ENCODE assay signal across 8 cellular contexts in the genomic region with DNA sequence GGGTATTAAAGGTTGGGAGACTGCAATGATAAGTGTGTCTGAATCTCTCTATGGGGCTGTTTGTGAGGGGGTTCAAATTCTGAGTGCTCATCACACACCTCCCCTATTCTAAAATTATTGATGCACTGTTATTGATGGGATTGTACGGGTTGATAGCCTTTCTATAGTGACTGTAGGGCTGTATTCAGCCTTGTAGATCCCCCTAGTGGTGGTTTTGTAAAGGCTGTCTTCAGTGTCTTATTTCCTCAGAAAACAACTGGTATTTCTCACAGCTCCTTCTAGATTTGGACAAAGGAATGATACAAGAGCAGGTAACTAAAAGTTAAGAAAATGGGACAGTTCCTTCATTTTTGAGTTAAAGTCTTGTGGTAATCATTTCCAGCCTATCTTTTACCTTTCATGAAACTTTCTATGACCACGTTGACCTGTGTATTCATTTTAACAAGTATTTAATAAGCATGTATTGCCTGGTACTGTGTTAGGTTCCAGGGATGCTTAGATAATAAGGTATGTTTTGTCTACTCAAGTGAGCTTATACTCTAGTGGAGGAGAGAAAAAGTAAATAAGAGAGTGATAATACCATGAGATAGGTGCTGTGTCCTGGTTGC. TPM values are rescaled to one million over a fixed set of nuclear protein-coding genes. Genes with fewer than 3 reads are reported as not detected.
A peak's percentile ranks its signal among the peaks of the same experiment; 100 is the strongest.
DNase-seq lines count a peak whose midpoint lies in the region; ATAC-seq, FAIRE-seq and TF ChIP-seq lines count a peak whose summit lies in the region.

No MANE protein-coding gene starts in this region.

- dilution Hi-C loops in endothelial cell of umbilical vein (cut with MboI; ENCODE audit: extremely low pct_ligation_motif_present, low sequenced_read_pairs), result no loop called here

- H3K4me3 Mint-ChIP-seq in activated T-cell treated with anti-CD3 and anti-CD28 coated beads, Interleukin-2, amount 50 U/mL, for 72 hours, result no peak overlapping the region
- H3K4me3 Mint-ChIP-seq in natural killer cell, result no peak overlapping the region

- peaks cover 27% of the 10 kb centered on the region for H3K79me2 ChIP-seq in endothelial cell of umbilical vein (ENCODE audit: control insufficient read depth, insufficient read depth, low read length)

- ATAC-seq in activated T-cell treated with anti-CD3 and anti-CD28 coated beads, Interleukin-2, amount 50 U/mL, for 72 hours (replicated peaks in 1 of 2), result peak; percentile 80 to 85
- ATAC-seq in GM21737 (IDR thresholded peaks at IDR 0.05; ENCODE audit: unreplicated experiment) (peak; percentile 79), natural killer cell (peak; percentile 74 to 85 (median 84))

- CTCF ChIA-PET in endothelial cell of umbilical vein (lab: Charles Lee), result interaction anchor here (0.6 to 2.2 kb wide), 17 partner anchors 9 to 235 kb away, joined by 3 to 21 read pairs (median 5); partner anchors contain the start of genes ELAC1 and SMAD4

- TF ChIP-seq CTCF in endothelial cell of umbilical vein (IDR thresholded peaks at IDR 0.05; ENCODE audit: extremely low read depth in 1 of 2, insufficient read depth in 1 of 2, low read depth in 1 of 2, low read length in 2 of 2) (peak; percentile 64 to 71), natural killer cell (IDR thresholded peaks at IDR 0.05) (peak; percentile 89)

- DNase-seq in activated T-cell treated with anti-CD3 and anti-CD28 coated beads, Interleukin-2, amount 50 U/mL, for 72 hours, result no peak
- DNase-seq in activated T-cell treated with anti-CD3 and anti-CD28 coated beads for 4 hours (no peak), LoVo (ENCODE audit: low spot score) (peak; percentile 43), SJCRH30 (peak; percentile 8 to 59), endothelial cell of umbilical vein (ENCODE audit: low read depth, low spot score) (peak; percentile 56), natural killer cell (no peak), islet precursor cell (no peak)

- no peak overlapping the region for H3K9ac ChIP-seq in endothelial cell of umbilical vein (replicated peaks; ENCODE audit: extremely low read depth, insufficient read depth, low read length)

- no peaks in the 10 kb centered on the region for H3K9me1 ChIP-seq in endothelial cell of umbilical vein (replicated peaks; ENCODE audit: control insufficient read depth, extremely low read depth, insufficient read depth, low read length)

- intact Hi-C loops in endothelial cell of umbilical vein (cut with micrococcal nuclease) (loop anchor here (1.0 kb wide), 2 partner anchors 172 to 231 kb away; partner anchors contain the start of genes ME2 and MRO), natural killer cell (cut with micrococcal nuclease) (loop anchor here (1.0 to 10.0 kb wide), 3 partner anchors 86 to 231 kb away; partner anchors contain the start of genes ELAC1, ME2 and MRO)

- peaks cover 4 to 16% of the 10 kb centered on the region in 2 donors for H3K36me3 Mint-ChIP-seq in activated T-cell treated with anti-CD3 and anti-CD28 coated beads, Interleukin-2, amount 50 U/mL, for 72 hours (ENCODE audit: insufficient read depth in 2 of 2)
- no peaks in the 10 kb centered on the region for H3K36me3 Mint-ChIP-seq in natural killer cell

- no TSS peak for BruUV-seq in endothelial cell of umbilical vein (replicated peaks; lab: Mats Ljungman, UMichigan)

- H2AFZ ChIP-seq in endothelial cell of umbilical vein (ENCODE audit: low read depth, low read length), result no peak overlapping the region

- H3K9me3 Mint-ChIP-seq in activated T-cell treated with anti-CD3 and anti-CD28 coated beads, Interleukin-2, amount 50 U/mL, for 72 hours, result no peaks in the 10 kb centered on the region
- no peaks in the 10 kb centered on the region for H3K9me3 Mint-ChIP-seq in natural killer cell

- H3K27me3 ChIP-seq in SJCRH30 (no peaks in the 10 kb centered on the region), endothelial cell of umbilical vein (ENCODE audit: control insufficient read depth in 2 of 2, insufficient read depth in 2 of 2, low read length in 2 of 2) (no peaks in the 10 kb centered on the region)

- H3K4me1 Mint-ChIP-seq in activated T-cell treated with anti-CD3 and anti-CD28 coated beads, Interleukin-2, amount 50 U/mL, for 72 hours (ENCODE audit: low read depth), result peaks cover 24% of the 10 kb centered on the region
- peaks cover 23 to 35% of the 10 kb centered on the region in 2 donors for H3K4me1 Mint-ChIP-seq in natural killer cell

- peak overlapping the region; percentile 57 for H3K27ac Mint-ChIP-seq in activated T-cell treated with anti-CD3 and anti-CD28 coated beads, Interleukin-2, amount 50 U/mL, for 72 hours
- peak overlapping the region; percentile 69 to 81 for H3K27ac Mint-ChIP-seq in natural killer cell

- peaks cover 58% of the 10 kb centered on the region for H3K36me3 ChIP-seq in SJCRH30
- H3K36me3 ChIP-seq in endothelial cell of umbilical vein (ENCODE audit: control insufficient read depth in 2 of 2, extremely low read depth in 1 of 2, insufficient read depth in 2 of 2, low read length in 2 of 2), result peaks cover 4 to 5% of the 10 kb centered on the region in 2 experiments

- peak; percentile 73 for FAIRE-seq in endothelial cell of umbilical vein (lab: Jason Lieb, UNC)

- no peaks in the 10 kb centered on the region for H4K20me1 ChIP-seq in endothelial cell of umbilical vein (replicated peaks; ENCODE audit: control insufficient read depth, extremely low read depth, insufficient read depth, low read length)

- H3K4me1 ChIP-seq in SJCRH30, result no peaks in the 10 kb centered on the region
- no peaks in the 10 kb centered on the region for H3K4me1 ChIP-seq in endothelial cell of umbilical vein (ENCODE audit: control insufficient read depth, extremely low read depth, insufficient read depth, low read length)

- H3K4me3 ChIP-seq in SJCRH30, result no peak overlapping the region
- no peak overlapping the region for H3K4me3 ChIP-seq in endothelial cell of umbilical vein (replicated peaks in 1 of 3; ENCODE audit: insufficient read depth in 1 of 3, low read depth in 1 of 3, low read length in 3 of 3)

- TF ChIP-seq POLR2A in endothelial cell of umbilical vein (IDR thresholded peaks at IDR 0.05; ENCODE audit: low read depth, low read length), result no peak

- POLR2A ChIA-PET in endothelial cell of umbilical vein (lab: Charles Lee), result interaction anchor here (0.6 kb wide), 1 partner anchor 21 kb away, joined by 3 read pairs; the partner anchor contains the start of gene SMAD4

- H3K4me2 ChIP-seq in endothelial cell of umbilical vein (ENCODE audit: insufficient read depth, low read length), result no peak overlapping the region

- H3K27me3 Mint-ChIP-seq in activated T-cell treated with anti-CD3 and anti-CD28 coated beads, Interleukin-2, amount 50 U/mL, for 72 hours (ENCODE audit: low read depth), result no peaks in the 10 kb centered on the region
- H3K27me3 Mint-ChIP-seq in natural killer cell (ENCODE audit: low read depth in 2 of 2), result no peaks in the 10 kb centered on the region

- H3K27ac ChIP-seq in SJCRH30 (no peak overlapping the region), endothelial cell of umbilical vein (ENCODE audit: insufficient read depth, low read depth, low read length) (no peak overlapping the region)

- H3K9me3 ChIP-seq in SJCRH30 (replicated peaks), result no peaks in the 10 kb centered on the region
- H3K9me3 ChIP-seq in endothelial cell of umbilical vein (replicated peaks; ENCODE audit: control insufficient read depth, insufficient read depth, low read length), result no peaks in the 10 kb centered on the region

TF ChIP-seq in endothelial cell of umbilical vein, 7 proteins besides CTCF, POLR2A, EP300 and RAD21:
- no peak for TF ChIP-seq EZH2 (IDR thresholded peaks at IDR 0.05; ENCODE audit: borderline replicate concordance, low read depth, low read length, severe bottlenecking)
- TF ChIP-seq MYC (IDR thresholded peaks at IDR 0.05; ENCODE audit: low read depth, low read length), result no peak
- no peak for TF ChIP-seq JUN (IDR thresholded peaks at IDR 0.05; ENCODE audit: borderline replicate concordance, insufficient read depth, insufficient read length, low read depth)
- no peak for TF ChIP-seq MAX (IDR thresholded peaks at IDR 0.05; ENCODE audit: insufficient read depth, insufficient read length)
- no peak for TF ChIP-seq POLR2AphosphoS5 (IDR thresholded peaks at IDR 0.05; ENCODE audit: insufficient read depth, low read depth, low read length)
- no peak for TF ChIP-seq GATA2 (IDR thresholded peaks at IDR 0.05; ENCODE audit: insufficient read depth, insufficient read length, low read depth, low read length)
- TF ChIP-seq FOS (IDR thresholded peaks at IDR 0.05; ENCODE audit: borderline replicate concordance, insufficient read depth, low read length), result no peak
TF ChIP-seq in endothelial cell of umbilical vein: peak in this region for 0.

RNA-seq across cellular contexts. Expression of gene SMAD4, which starts 21.2 kb away (rescaled TPM):
- total RNA-seq in activated T-cell treated with anti-CD3 and anti-CD28 coated beads, Interleukin-2, amount 50 U/mL, for 72 hours, result 10 to 100 TPM; 84.7 to 97.0 TPM
- total RNA-seq in SJCRH30 (2014; rRNA removed; shearing (Covaris generic)), result 97.2 and 108 TPM in 2 replicates
- total RNA-seq in endothelial cell of umbilical vein (79.3 and 82.8 TPM in 2 replicates), natural killer cell (10 to 100 TPM; 63.4 to 92.7 (median 73.8) TPM)
- 63.5 and 65.9 TPM in 2 replicates for polyA plus RNA-seq in endothelial cell of umbilical vein
- 51.6 and 66.6 TPM in 2 replicates for polyA plus RNA-seq in endothelial cell of umbilical vein (2011; cell fraction: cytosol; rRNA removed)
- 49.7 and 65.1 TPM in 2 replicates for polyA plus RNA-seq in endothelial cell of umbilical vein (2011; cell fraction: nucleus; rRNA removed)
- 49.2 and 64.4 TPM in 2 replicates for polyA plus RNA-seq in endothelial cell of umbilical vein (2012)
- 170 and 181 TPM in 2 replicates for polyA minus RNA-seq in endothelial cell of umbilical vein
- 44.9 TPM for polyA minus RNA-seq in endothelial cell of umbilical vein (2011; cell fraction: cytosol; rRNA and poly(A)+ RNA removed)
- 80.7 and 81.5 TPM in 2 replicates for polyA minus RNA-seq in endothelial cell of umbilical vein (2011; cell fraction: nucleus; rRNA and poly(A)+ RNA removed)

Comparison
In these comparisons a context has a peak if more than half of its experiments do, and no peak if none do; other contexts are left out.
1. DNase-seq: peak in LoVo (single experiment), SJCRH30 (2 of 2) and endothelial cell of umbilical vein (single experiment); none in activated T-cell treated with anti-CD3 and anti-CD28 coated beads, Interleukin-2, amount 50 U/mL, for 72 hours (0 of 2), activated T-cell treated with anti-CD3 and anti-CD28 coated beads for 4 hours (single experiment), natural killer cell (single experiment) and islet precursor cell (single experiment).
2. Peak in every context shown above with its lines, with median percentiles within 50 percentile points of each other: ATAC-seq.